Comparison of ENCODE assay signal across 8 cellular contexts in genomic region chr9:112380102-112380581, GRCh38. TPM values are rescaled to one million over a fixed set of nuclear protein-coding genes. Genes with fewer than 3 reads are reported as not detected.
DNase-seq lines count a peak whose midpoint lies in the region; ATAC-seq and TF ChIP-seq lines count a peak whose summit lies in the region.

TSS of gene HSDL2 (plus strand) at chr9:112380108. CDS start at chr9:112380164, 56 bp downstream.

- H3K36me3 Mint-ChIP-seq in activated naive CD4-positive, alpha-beta T cell treated with anti-CD3 and anti-CD28 coated beads, Interleukin-2, amount 10 ng/mL, durations not matched to agents 7 days and 5 days: peaks cover 4% of the 10 kb centered on the region

- H3K9me3 Mint-ChIP-seq in activated naive CD4-positive, alpha-beta T cell treated with anti-CD3 and anti-CD28 coated beads, Interleukin-2, amount 10 ng/mL, durations not matched to agents 7 days and 5 days: peaks cover under 1% of the 10 kb centered on the region

- DNase-seq in activated naive CD4-positive, alpha-beta T cell treated with anti-CD3 and anti-CD28 coated beads, Interleukin-2, amount 10 ng/mL, durations not matched to agents 7 days and 5 days: no peak
- no peak for DNase-seq in activated naive CD4-positive, alpha-beta T cell treated with Interleukin-2 at 50 U/mL for 16 hours
- DNase-seq in RWPE1 (ENCODE audit: low spot score) (peak; percentile 59), dermis microvascular lymphatic vessel endothelial cell (ENCODE audit: low read depth in 2 of 2) (peak in 1 of 2 donors; percentile 54), medulla oblongata (ENCODE audit: extremely low spot score) (peak; percentile 57), stromal cell of bone marrow (ENCODE audit: low read depth) (peak; percentile 26), SW480 (ENCODE audit: low spot score) (no peak)

- no peaks in the 10 kb centered on the region for H3K27me3 Mint-ChIP-seq in activated naive CD4-positive, alpha-beta T cell treated with anti-CD3 and anti-CD28 coated beads, Interleukin-2, amount 10 ng/mL, durations not matched to agents 7 days and 5 days

- no peak for TF ChIP-seq CTCF in RWPE1 (conservative IDR thresholded peaks at IDR 0.05; ENCODE audit: low read depth)

- peak within 1 kb of the TSS; percentile 99 for H3K27ac Mint-ChIP-seq in activated naive CD4-positive, alpha-beta T cell treated with anti-CD3 and anti-CD28 coated beads, Interleukin-2, amount 10 ng/mL, durations not matched to agents 7 days and 5 days

- POLR2A ChIA-PET in RWPE1 (lab: Yijun Ruan, JAX; ENCODE audit: low non-redundant PET): interaction anchor here (0.6 to 1.2 kb wide), 3 partner anchors 106 to 908 kb away, joined by 3 to 5 read pairs (median 4); partner anchors contain the start of gene KIAA1958

- H3K4me1 Mint-ChIP-seq in activated naive CD4-positive, alpha-beta T cell treated with anti-CD3 and anti-CD28 coated beads, Interleukin-2, amount 10 ng/mL, durations not matched to agents 7 days and 5 days: peaks cover 44% of the 10 kb centered on the region

- H3K4me3 Mint-ChIP-seq in activated naive CD4-positive, alpha-beta T cell treated with anti-CD3 and anti-CD28 coated beads, Interleukin-2, amount 10 ng/mL, durations not matched to agents 7 days and 5 days: peak within 1 kb of the TSS; percentile 99

- CTCF ChIA-PET in activated naive CD4-positive, alpha-beta T cell treated with anti-CD3 and anti-CD28 coated beads, Interleukin-2, amount 10 ng/mL, durations not matched to agents 7 days and 5 days (lab: Charles Lee): interaction anchor here (0.6 to 2.3 kb wide), 7 partner anchors 18 to 284 kb away, joined by 3 to 9 read pairs (median 3); partner anchors contain the start of gene KIAA1958
- CTCF ChIA-PET in RWPE1 (lab: Yijun Ruan, JAX): interaction anchor here (0.6 to 1.5 kb wide), 7 partner anchors 106 to 782 kb away, joined by 3 to 5 read pairs (median 4); partner anchors contain the start of gene KIAA1958

- peak; percentile 26 for ATAC-seq in HG03045 (IDR thresholded peaks at IDR 0.05; ENCODE audit: unreplicated experiment)

- H3K27ac ChIP-seq in RWPE1: peak within 1 kb of the TSS; percentile 97

RNA-seq across cellular contexts. Expression of gene HSDL2, which starts in this region (rescaled TPM):
- 17.3 and 21.6 TPM in 2 replicates for total RNA-seq in dermis microvascular lymphatic vessel endothelial cell

Comparison
In these comparisons a context has a peak if more than half of its experiments do, and no peak if none do; other contexts are left out.
1. DNase-seq: peak in RWPE1 (single experiment), medulla oblongata (single experiment) and stromal cell of bone marrow (single experiment); none in activated naive CD4-positive, alpha-beta T cell treated with anti-CD3 and anti-CD28 coated beads, Interleukin-2, amount 10 ng/mL, durations not matched to agents 7 days and 5 days (single experiment), activated naive CD4-positive, alpha-beta T cell treated with Interleukin-2 at 50 U/mL for 16 hours (single experiment) and SW480 (single experiment).